Comparison of ENCODE assay signal across 8 cellular contexts in genomic region chr9:127977877-127978647, GRCh38. TPM values are rescaled to one million over a fixed set of nuclear protein-coding genes. Genes with fewer than 3 reads are reported as not detected.
A peak's percentile ranks its signal among the peaks of the same experiment; 100 is the strongest.
DNase-seq lines count a peak whose midpoint lies in the region; ATAC-seq and TF ChIP-seq lines count a peak whose summit lies in the region.

No MANE protein-coding gene starts in this region.

- H2BK12ac ChIP-seq in trophoblast cell (ENCODE audit: low read length), result no peak overlapping the region

- H3K4ac ChIP-seq in trophoblast cell (ENCODE audit: low read depth, low read length), result peak overlapping the region; percentile 98

- ATAC-seq in WTC11, result peak; percentile 1; the same call in 1 of the 2 replicates
- no peak for ATAC-seq in GM21619 (IDR thresholded peaks at IDR 0.05; ENCODE audit: unreplicated experiment)

- H3K27ac Mint-ChIP-seq in WTC11, result peak overlapping the region; percentile 70

- TF ChIP-seq CTCF in GM12874 (IDR thresholded peaks at IDR 0.05; ENCODE audit: insufficient read depth, low read depth, low read length), result 0 out of 2 replicates have a peak, but pooled peaks have one; percentile 11
- TF ChIP-seq CTCF in WTC11 (IDR thresholded peaks at IDR 0.05), result no peak
- TF ChIP-seq CTCF in foreskin fibroblast (IDR thresholded peaks at IDR 0.05; ENCODE audit: low read depth, low read length), result no peak

- H3K27me3 Mint-ChIP-seq in WTC11 (ENCODE audit: low read depth), result no peaks in the 10 kb centered on the region

- H3K18ac ChIP-seq in trophoblast cell (ENCODE audit: low read length), result no peak overlapping the region

- H3K36me3 ChIP-seq in trophoblast cell (ENCODE audit: control insufficient read depth in 1 of 2, insufficient read depth in 2 of 2, low read length in 2 of 2), result peaks cover 2 to 10% of the 10 kb centered on the region in 2 experiments

- no peak overlapping the region for H2AFZ ChIP-seq in trophoblast cell (ENCODE audit: insufficient read depth, low read length, poor library complexity)

- H3K36me3 Mint-ChIP-seq in WTC11, result no peaks in the 10 kb centered on the region

- POLR2A ChIA-PET in WTC11 (lab: Charles Lee), result interaction anchor here (0.7 to 1.8 kb wide), 2 partner anchors 17 to 34 kb away, joined by 3 to 6 read pairs; no protein-coding TSS in a partner anchor

- peaks cover 33 to 50% of the 10 kb centered on the region in 2 experiments for H3K4me1 ChIP-seq in trophoblast cell (ENCODE audit: control insufficient read depth in 1 of 2, insufficient read depth in 2 of 2, low read length in 2 of 2)

- H3K4me3 Mint-ChIP-seq in WTC11, result peak overlapping the region; percentile 95

- H3K4me2 ChIP-seq in trophoblast cell (ENCODE audit: low read length), result peak overlapping the region; percentile 86

- H2AK5ac ChIP-seq in trophoblast cell (ENCODE audit: low read length), result peak overlapping the region; percentile 13

- peaks cover 61% of the 10 kb centered on the region for H3K4me1 Mint-ChIP-seq in WTC11

- H3K4me3 ChIP-seq in foreskin fibroblast (ENCODE audit: low read depth in 1 of 2, low read length in 2 of 2) (peak overlapping the region; percentile 77 to 90), trophoblast cell (ENCODE audit: low read depth, low read length) (peak overlapping the region; percentile 54)

- no peak overlapping the region for H2BK120ac ChIP-seq in trophoblast cell (ENCODE audit: insufficient read depth, low read length, poor library complexity)

- no peak overlapping the region for H2BK5ac ChIP-seq in trophoblast cell (ENCODE audit: low read depth, low read length, poor library complexity)

- peaks cover 19% of the 10 kb centered on the region for H3K79me1 ChIP-seq in trophoblast cell (ENCODE audit: low read length)

- no peak overlapping the region for H4K12ac ChIP-seq in trophoblast cell (ENCODE audit: low read depth, low read length)

- DNase-seq in 8988T (peak; percentile 68), WTC11 (ENCODE audit: low spot score) (peak; percentile 49), foreskin fibroblast (peak; percentile 68 to 86), trophoblast cell (peak in 1 of 2 donors; percentile 19), mesenteric fat pad (ENCODE audit: low spot score) (no peak), NCI-H774 (lab: John Stamatoyannopoulos, UW) (no peak)

- H3K9me3 Mint-ChIP-seq in WTC11, result no peaks in the 10 kb centered on the region

- H3K79me2 ChIP-seq in trophoblast cell (ENCODE audit: control insufficient read depth, insufficient read depth, low read length, poor library complexity), result peaks cover 70% of the 10 kb centered on the region

- peaks cover 2% of the 10 kb centered on the region for H3K9me3 ChIP-seq in trophoblast cell (ENCODE audit: insufficient read depth, low read depth, low read length)

- no peak overlapping the region for H4K91ac ChIP-seq in trophoblast cell (ENCODE audit: low read depth, low read length)

- no peak overlapping the region for H3K23ac ChIP-seq in trophoblast cell (ENCODE audit: low read length)

- CTCF ChIA-PET in WTC11 (lab: Charles Lee), result interaction anchor here (0.6 to 14.8 kb wide), 13 partner anchors 14 to 150 kb away, joined by 3 to 156 read pairs (median 4); partner anchors contain the start of gene NAIF1

- H3K14ac ChIP-seq in trophoblast cell (ENCODE audit: low read length), result peak overlapping the region; percentile 23

- H3K27ac ChIP-seq in trophoblast cell (ENCODE audit: low read depth, low read length), result no peak overlapping the region

- no CpG with 5 or more reads among the region's 12 CpGs for WGBS in trophoblast cell (ENCODE audit: extremely low coverage, insufficient coverage, insufficient read length)

- no peak overlapping the region for H3K9ac ChIP-seq in trophoblast cell (ENCODE audit: low read length)

- H3K27me3 ChIP-seq in trophoblast cell (ENCODE audit: insufficient read depth, low read length), result no peaks in the 10 kb centered on the region

- no peak overlapping the region for H4K8ac ChIP-seq in trophoblast cell (ENCODE audit: low read depth, low read length)

TF ChIP-seq in WTC11, 78 proteins besides CTCF, POLR2A, EP300 and RAD21:
- TF ChIP-seq MXD4 (CRISPR knock-in tag; IDR thresholded peaks at IDR 0.05; ENCODE audit: borderline replicate concordance) (no peak), ZNF512 (CRISPR knock-in tag; IDR thresholded peaks at IDR 0.05; ENCODE audit: borderline replicate concordance) (no peak), TEAD1 (CRISPR knock-in tag; IDR thresholded peaks at IDR 0.05) (no peak)

RNA-seq across cellular contexts. Expression of gene EEIG1, which starts 2.7 kb away (rescaled TPM):
- total RNA-seq in WTC11 (2021) (42.2 to 66.4 TPM (median 51.3 TPM) in 3 replicates), mesenteric fat pad (12.8 TPM)
- 131 and 139 TPM in 2 replicates for polyA plus RNA-seq in trophoblast cell (2013)

RNA-seq across cellular contexts. Expression of gene DPM2, which starts 40.4 kb away (rescaled TPM):
- total RNA-seq in WTC11 (2021) (53.3 to 58.2 TPM (median 56.1 TPM) in 3 replicates), mesenteric fat pad (20.9 TPM)
- 27.7 and 31.0 TPM in 2 replicates for polyA plus RNA-seq in trophoblast cell (2013)

RNA-seq across cellular contexts. Expression of gene PIP5KL1, which starts 47.5 kb away (rescaled TPM):
- total RNA-seq in WTC11 (2021) (15.8 to 20.2 TPM (median 16.8 TPM) in 3 replicates), mesenteric fat pad (2.2 TPM)
- polyA plus RNA-seq in trophoblast cell (2013), result 2.9 and 3.3 TPM in 2 replicates

Comparison
In these comparisons a context has a peak if more than half of its experiments do, and no peak if none do; other contexts are left out.
1. DNase-seq: peak in 8988T (single experiment), WTC11 (single experiment) and foreskin fibroblast (2 of 2); none in mesenteric fat pad (single experiment) and NCI-H774 (single experiment).